In the genomic region with DNA sequence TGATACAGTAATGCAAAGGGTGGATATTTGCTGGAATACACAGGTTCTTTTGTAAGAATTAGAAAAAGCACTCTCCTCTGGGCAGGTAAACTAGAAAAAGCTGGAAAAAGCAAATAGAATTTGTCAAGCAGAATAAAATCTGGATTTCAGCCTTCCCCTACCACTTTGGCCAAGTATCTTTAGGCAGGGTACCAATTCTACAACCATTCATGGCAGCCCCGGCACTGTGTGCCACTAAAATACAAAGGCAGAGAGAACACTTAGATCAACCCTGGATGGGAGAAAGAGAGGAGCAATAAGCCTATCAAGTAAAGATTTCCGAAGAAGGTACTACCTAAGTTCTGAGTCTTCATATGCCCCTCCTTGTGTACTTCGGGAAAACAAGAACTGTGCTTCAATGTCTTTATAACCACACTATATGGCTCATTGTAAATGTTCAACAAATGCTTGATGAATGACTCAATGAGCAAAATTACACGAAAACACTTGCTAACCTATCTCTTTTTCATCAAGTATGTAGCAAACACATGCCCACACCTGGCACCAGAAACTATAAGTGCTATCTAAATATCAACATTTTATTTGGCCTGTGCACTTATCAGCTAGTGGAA, we compare ENCODE assay signal across 1 cellular context.
TF ChIP-seq lines count a peak whose summit lies in the region.

No MANE protein-coding gene starts in this region.

TF ChIP-seq in HepG2, 621 proteins besides CTCF, POLR2A, EP300 and RAD21:
- TF ChIP-seq ZNF724P (CRISPR knock-in tag; IDR thresholded peaks at IDR 0.05; ENCODE audit: borderline replicate concordance): no peak
- no peak for TF ChIP-seq NR2C2 (CRISPR knock-in tag; IDR thresholded peaks at IDR 0.05; ENCODE audit: borderline replicate concordance)
- TF ChIP-seq, protein P1, sequence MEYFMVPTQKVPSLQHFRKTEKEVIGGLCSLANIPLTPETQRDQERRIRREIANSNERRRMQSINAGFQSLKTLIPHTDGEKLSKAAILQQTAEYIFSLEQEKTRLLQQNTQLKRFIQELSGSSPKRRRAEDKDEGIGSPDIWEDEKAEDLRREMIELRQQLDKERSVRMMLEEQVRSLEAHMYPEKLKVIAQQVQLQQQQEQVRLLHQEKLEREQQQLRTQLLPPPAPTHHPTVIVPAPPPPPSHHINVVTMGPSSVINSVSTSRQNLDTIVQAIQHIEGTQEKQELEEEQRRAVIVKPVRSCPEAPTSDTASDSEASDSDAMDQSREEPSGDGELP (IDR thresholded peaks at IDR 0.05; ENCODE audit: borderline replicate concordance, low read depth): no peak
- no peak for TF ChIP-seq NFE2L1 (CRISPR knock-in tag; IDR thresholded peaks at IDR 0.05; ENCODE audit: borderline replicate concordance)
- TF ChIP-seq, protein P2, sequence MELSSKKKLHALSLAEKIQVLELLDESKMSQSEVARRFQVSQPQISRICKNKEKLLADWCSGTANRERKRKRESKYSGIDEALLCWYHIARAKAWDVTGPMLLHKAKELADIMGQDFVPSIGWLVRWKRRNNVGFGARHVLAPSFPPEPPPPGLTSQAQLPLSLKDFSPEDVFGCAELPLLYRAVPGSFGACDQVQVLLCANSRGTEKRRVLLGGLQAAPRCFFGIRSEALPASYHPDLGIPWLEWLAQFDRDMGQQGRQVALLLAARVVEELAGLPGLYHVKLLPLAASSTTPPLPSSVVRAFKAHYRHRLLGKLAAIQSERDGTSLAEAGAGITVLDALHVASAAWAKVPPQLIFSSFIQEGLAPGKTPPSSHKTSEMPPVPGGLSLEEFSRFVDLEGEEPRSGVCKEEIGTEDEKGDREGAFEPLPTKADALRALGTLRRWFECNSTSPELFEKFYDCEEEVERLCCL (CRISPR knock-in tag; IDR thresholded peaks at IDR 0.05; ENCODE audit: borderline replicate concordance): no peak
- no peak for TF ChIP-seq FOXP1 (IDR thresholded peaks at IDR 0.05)
- TF ChIP-seq FOXP1 (CRISPR knock-in tag; IDR thresholded peaks at IDR 0.05): no peak
- TF ChIP-seq U2AF2 (IDR thresholded peaks at IDR 0.05; ENCODE audit: low read depth, low read length): no peak
- no peak for TF ChIP-seq ZNF562 (CRISPR knock-in tag; IDR thresholded peaks at IDR 0.05; ENCODE audit: borderline replicate concordance)
- TF ChIP-seq, protein P3, sequence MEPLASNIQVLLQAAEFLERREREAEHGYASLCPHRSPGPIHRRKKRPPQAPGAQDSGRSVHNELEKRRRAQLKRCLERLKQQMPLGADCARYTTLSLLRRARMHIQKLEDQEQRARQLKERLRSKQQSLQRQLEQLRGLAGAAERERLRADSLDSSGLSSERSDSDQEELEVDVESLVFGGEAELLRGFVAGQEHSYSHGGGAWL (CRISPR knock-in tag; IDR thresholded peaks at IDR 0.05): no peak
- no peak for TF ChIP-seq SRF (IDR thresholded peaks at IDR 0.05; ENCODE audit: low read depth, low read length)
- TF ChIP-seq, protein P4, sequence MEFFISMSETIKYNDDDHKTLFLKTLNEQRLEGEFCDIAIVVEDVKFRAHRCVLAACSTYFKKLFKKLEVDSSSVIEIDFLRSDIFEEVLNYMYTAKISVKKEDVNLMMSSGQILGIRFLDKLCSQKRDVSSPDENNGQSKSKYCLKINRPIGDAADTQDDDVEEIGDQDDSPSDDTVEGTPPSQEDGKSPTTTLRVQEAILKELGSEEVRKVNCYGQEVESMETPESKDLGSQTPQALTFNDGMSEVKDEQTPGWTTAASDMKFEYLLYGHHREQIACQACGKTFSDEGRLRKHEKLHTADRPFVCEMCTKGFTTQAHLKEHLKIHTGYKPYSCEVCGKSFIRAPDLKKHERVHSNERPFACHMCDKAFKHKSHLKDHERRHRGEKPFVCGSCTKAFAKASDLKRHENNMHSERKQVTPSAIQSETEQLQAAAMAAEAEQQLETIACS (CRISPR knock-in tag; IDR thresholded peaks at IDR 0.05): no peak
- TF ChIP-seq RCOR2 (CRISPR knock-in tag; IDR thresholded peaks at IDR 0.05): no peak
- no peak for TF ChIP-seq KAT7 (CRISPR knock-in tag; IDR thresholded peaks at IDR 0.05; ENCODE audit: borderline replicate concordance)
- TF ChIP-seq, protein P5, sequence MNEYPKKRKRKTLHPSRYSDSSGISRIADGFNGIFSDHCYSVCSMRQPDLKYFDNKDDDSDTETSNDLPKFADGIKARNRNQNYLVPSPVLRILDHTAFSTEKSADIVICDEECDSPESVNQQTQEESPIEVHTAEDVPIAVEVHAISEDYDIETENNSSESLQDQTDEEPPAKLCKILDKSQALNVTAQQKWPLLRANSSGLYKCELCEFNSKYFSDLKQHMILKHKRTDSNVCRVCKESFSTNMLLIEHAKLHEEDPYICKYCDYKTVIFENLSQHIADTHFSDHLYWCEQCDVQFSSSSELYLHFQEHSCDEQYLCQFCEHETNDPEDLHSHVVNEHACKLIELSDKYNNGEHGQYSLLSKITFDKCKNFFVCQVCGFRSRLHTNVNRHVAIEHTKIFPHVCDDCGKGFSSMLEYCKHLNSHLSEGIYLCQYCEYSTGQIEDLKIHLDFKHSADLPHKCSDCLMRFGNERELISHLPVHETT (CRISPR knock-in tag; conservative IDR thresholded peaks at IDR 0.05): no peak
- TF ChIP-seq SCMH1 (CRISPR knock-in tag; IDR thresholded peaks at IDR 0.05; ENCODE audit: borderline replicate concordance): no peak
- no peak for TF ChIP-seq ZNF773 (CRISPR knock-in tag; IDR thresholded peaks at IDR 0.05; ENCODE audit: borderline replicate concordance)
- no peak for TF ChIP-seq ZFP36L1 (CRISPR knock-in tag; IDR thresholded peaks at IDR 0.05)
- TF ChIP-seq, protein P6, sequence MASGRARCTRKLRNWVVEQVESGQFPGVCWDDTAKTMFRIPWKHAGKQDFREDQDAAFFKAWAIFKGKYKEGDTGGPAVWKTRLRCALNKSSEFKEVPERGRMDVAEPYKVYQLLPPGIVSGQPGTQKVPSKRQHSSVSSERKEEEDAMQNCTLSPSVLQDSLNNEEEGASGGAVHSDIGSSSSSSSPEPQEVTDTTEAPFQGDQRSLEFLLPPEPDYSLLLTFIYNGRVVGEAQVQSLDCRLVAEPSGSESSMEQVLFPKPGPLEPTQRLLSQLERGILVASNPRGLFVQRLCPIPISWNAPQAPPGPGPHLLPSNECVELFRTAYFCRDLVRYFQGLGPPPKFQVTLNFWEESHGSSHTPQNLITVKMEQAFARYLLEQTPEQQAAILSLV (CRISPR knock-in tag; IDR thresholded peaks at IDR 0.05; ENCODE audit: borderline replicate concordance): no peak
